In genomic region chr6:32637219-32637880, GRCh38 we compare ENCODE assay signal across 10 cellular contexts. TPM values are rescaled to one million over a fixed set of nuclear protein-coding genes. Genes with fewer than 3 reads are reported as not detected.
DNase-seq lines count a peak whose midpoint lies in the region; ATAC-seq, FAIRE-seq and TF ChIP-seq lines count a peak whose summit lies in the region.
"Had no signal": no experiment of that assay in that cellular context is flagged by ENCODE, and none has a peak within 500 bp of the region (broad histone marks: within the 10 kb centered on the region; RNA-seq: fewer than 3 reads in every experiment).

Gene HLA-DQA1 (plus strand): TSS chr6:32637406. CDS start chr6:32637459, 53 bp downstream.

- H3K4me1 ChIP-seq in BLaER1 (0 out of 2 replicates have a peak, but pooled peaks cover 5% of the 10 kb centered on the region), gastroesophageal sphincter (no peaks in the 10 kb centered on the region)
- H3K4me1 ChIP-seq: gastrocnemius medialis had no signal

- H3K9ac ChIP-seq in BLaER1: no peak within 1 kb of the TSS

- DNase-seq in GM19239 (ENCODE audit: insufficient read length, low spot score) (peak; percentile 18), HTR-8/SVneo (ENCODE audit: insufficient read length, low spot score) (no peak), H4 (ENCODE audit: low spot score) (no peak), cerebellum (ENCODE audit: low spot score) (no peak), posterior cingulate gyrus (no peak)
- DNase-seq: gastrocnemius medialis had no signal

- peak; percentile 81 for ATAC-seq in HG03280 (IDR thresholded peaks at IDR 0.05; ENCODE audit: unreplicated experiment)
- ATAC-seq in gastroesophageal sphincter: peak; percentile 22

- 14 to 19% methylated on average over 6 to 7 of the region's 7 CpGs for WGBS in gastroesophageal sphincter (ENCODE audit: low coverage in 1 of 2), 2 donors

- H3K4me3 ChIP-seq in BLaER1: peak within 1 kb of the TSS; percentile 55; the same call in 1 of the 2 replicates
- no peak within 1 kb of the TSS for H3K4me3 ChIP-seq in gastroesophageal sphincter

- H3K27me3 ChIP-seq in BLaER1 (no peaks in the 10 kb centered on the region), gastroesophageal sphincter (peaks cover 16% of the 10 kb centered on the region)
- H3K27me3 ChIP-seq: gastrocnemius medialis had no signal

- intact Hi-C loops in posterior cingulate gyrus (cut with DNase I): no loop called here

- TF ChIP-seq EP300 in gastroesophageal sphincter (IDR thresholded peaks at IDR 0.05): no peak

- FAIRE-seq in GM19239 (lab: Jason Lieb, UNC) (peak; percentile 95), HTR-8/SVneo (lab: Jason Lieb, UNC) (no peak)
- FAIRE-seq: TTC549 had no signal

- H3K27ac ChIP-seq in BLaER1: no peak within 1 kb of the TSS
- H3K27ac ChIP-seq in gastroesophageal sphincter: no peak within 1 kb of the TSS

- TF ChIP-seq POLR2A in gastroesophageal sphincter (IDR thresholded peaks at IDR 0.05): no peak

- H3K9me3 ChIP-seq in BLaER1 (no peaks in the 10 kb centered on the region), gastroesophageal sphincter (no peaks in the 10 kb centered on the region)
- H3K9me3 ChIP-seq: gastrocnemius medialis had no signal

- H3K36me3 ChIP-seq in BLaER1: no peaks in the 10 kb centered on the region
- no peaks in the 10 kb centered on the region for H3K36me3 ChIP-seq in gastroesophageal sphincter
- H3K36me3 ChIP-seq: gastrocnemius medialis had no signal

- peak within 1 kb of the TSS; percentile 47 for H3K4me2 ChIP-seq in BLaER1

- no peak for TF ChIP-seq CTCF in gastroesophageal sphincter (IDR thresholded peaks at IDR 0.05)

- H4K20me1 ChIP-seq in BLaER1: no peaks in the 10 kb centered on the region

RNA-seq across cellular contexts. Expression of gene HLA-DQA1, which starts in this region (rescaled TPM):
- 1 to 10 TPM in 3 of 4 donors, not detected in 1; 1.7 to 7.8 (median 4.3) TPM for total RNA-seq in gastroesophageal sphincter
- not detected in 2 replicates for total RNA-seq in H4 (2014; rRNA removed; shearing (Covaris generic))
- not detected for total RNA-seq in cerebellum
